ENCODE assay signal across 1 cellular context in genomic region chr1:174075245-174075692, GRCh38.
TF ChIP-seq lines count a peak whose summit lies in the region.

No MANE protein-coding gene starts in this region.

TF ChIP-seq in GM23338, 12 proteins besides CTCF, POLR2A, EP300 and RAD21:
- TF ChIP-seq REST (IDR thresholded peaks at IDR 0.05; ENCODE audit: unreplicated experiment) (no peak), JUNB (IDR thresholded peaks at IDR 0.05; ENCODE audit: unreplicated experiment) (no peak), STAT1 (IDR thresholded peaks at IDR 0.05; ENCODE audit: unreplicated experiment) (no peak), ZNF462 (CRISPR knock-in tag; IDR thresholded peaks at IDR 0.05) (no peak), POLR2AphosphoS5 (IDR thresholded peaks at IDR 0.05; ENCODE audit: low read depth) (no peak), ZNF331 (CRISPR knock-in tag; IDR thresholded peaks at IDR 0.05; ENCODE audit: low read depth) (no peak), ETS1 (IDR thresholded peaks at IDR 0.05) (no peak), EZH2phosphoT487 (IDR thresholded peaks at IDR 0.05; ENCODE audit: unreplicated experiment) (no peak), ZNF114 (CRISPR knock-in tag; IDR thresholded peaks at IDR 0.05) (no peak), NANOG (IDR thresholded peaks at IDR 0.05; ENCODE audit: borderline replicate concordance) (no peak), EZH2 (IDR thresholded peaks at IDR 0.05; ENCODE audit: low read depth, unreplicated experiment) (no peak), CREB1 (CRISPR knock-in tag; IDR thresholded peaks at IDR 0.05; ENCODE audit: low read depth) (no peak)
